ENCODE assay signal across 1 cellular context in genomic region chr1:6796095-6796494, GRCh38.
TF ChIP-seq lines count a peak whose summit lies in the region.

No MANE protein-coding gene starts in this region.

TF ChIP-seq in HEK293, 187 proteins besides CTCF, POLR2A, EP300 and RAD21:
- TF ChIP-seq, protein P1, sequence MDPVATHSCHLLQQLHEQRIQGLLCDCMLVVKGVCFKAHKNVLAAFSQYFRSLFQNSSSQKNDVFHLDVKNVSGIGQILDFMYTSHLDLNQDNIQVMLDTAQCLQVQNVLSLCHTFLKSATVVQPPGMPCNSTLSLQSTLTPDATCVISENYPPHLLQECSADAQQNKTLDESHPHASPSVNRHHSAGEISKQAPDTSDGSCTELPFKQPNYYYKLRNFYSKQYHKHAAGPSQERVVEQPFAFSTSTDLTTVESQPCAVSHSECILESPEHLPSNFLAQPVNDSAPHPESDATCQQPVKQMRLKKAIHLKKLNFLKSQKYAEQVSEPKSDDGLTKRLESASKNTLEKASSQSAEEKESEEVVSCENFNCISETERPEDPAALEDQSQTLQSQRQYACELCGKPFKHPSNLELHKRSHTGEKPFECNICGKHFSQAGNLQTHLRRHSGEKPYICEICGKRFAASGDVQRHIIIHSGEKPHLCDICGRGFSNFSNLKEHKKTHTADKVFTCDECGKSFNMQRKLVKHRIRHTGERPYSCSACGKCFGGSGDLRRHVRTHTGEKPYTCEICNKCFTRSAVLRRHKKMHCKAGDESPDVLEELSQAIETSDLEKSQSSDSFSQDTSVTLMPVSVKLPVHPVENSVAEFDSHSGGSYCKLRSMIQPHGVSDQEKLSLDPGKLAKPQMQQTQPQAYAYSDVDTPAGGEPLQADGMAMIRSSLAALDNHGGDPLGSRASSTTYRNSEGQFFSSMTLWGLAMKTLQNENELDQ (tag by site-specific recombination; IDR thresholded peaks at IDR 0.05; ENCODE audit: low read depth): no peak
- TF ChIP-seq, protein P2, sequence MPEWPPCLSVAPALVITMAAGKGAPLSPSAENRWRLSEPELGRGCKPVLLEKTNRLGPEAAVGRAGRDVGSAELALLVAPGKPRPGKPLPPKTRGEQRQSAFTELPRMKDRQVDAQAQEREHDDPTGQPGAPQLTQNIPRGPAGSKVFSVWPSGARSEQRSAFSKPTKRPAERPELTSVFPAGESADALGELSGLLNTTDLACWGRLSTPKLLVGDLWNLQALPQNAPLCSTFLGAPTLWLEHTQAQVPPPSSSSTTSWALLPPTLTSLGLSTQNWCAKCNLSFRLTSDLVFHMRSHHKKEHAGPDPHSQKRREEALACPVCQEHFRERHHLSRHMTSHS (tag by site-specific recombination; IDR thresholded peaks at IDR 0.05): no peak
- TF ChIP-seq ZNF664 (tag by site-specific recombination; IDR thresholded peaks at IDR 0.05) (no peak), OVOL3 (tag by site-specific recombination; IDR thresholded peaks at IDR 0.05) (no peak), ZBTB7A (tag by site-specific recombination; IDR thresholded peaks at IDR 0.05; ENCODE audit: low read depth) (no peak), ZNF280C (tag by site-specific recombination; IDR thresholded peaks at IDR 0.05) (no peak), ZSCAN23 (tag by site-specific recombination; IDR thresholded peaks at IDR 0.05) (0 out of 2 replicates have a peak, but pooled peaks have one; percentile 1), TRIM28 (IDR thresholded peaks at IDR 0.05; ENCODE audit: borderline replicate concordance, low read length) (peak; percentile 2; the same call in 1 of the 2 replicates), ZNF658 (tag by site-specific recombination; IDR thresholded peaks at IDR 0.05) (no peak), ZNF777 (tag by site-specific recombination; IDR thresholded peaks at IDR 0.05; ENCODE audit: borderline replicate concordance) (no peak), GLIS1 (tag by site-specific recombination; IDR thresholded peaks at IDR 0.05) (peak; percentile 55; the same call in 1 of the 2 replicates), ZNF610 (tag by site-specific recombination; IDR thresholded peaks at IDR 0.05; ENCODE audit: borderline replicate concordance) (no peak)
